ENCODE assay signal across 8 cellular contexts in genomic region chr17:59565171-59565958, GRCh38. TPM values are rescaled to one million over a fixed set of nuclear protein-coding genes. Genes with fewer than 3 reads are reported as not detected.
DNase-seq lines count a peak whose midpoint lies in the region; ATAC-seq and TF ChIP-seq lines count a peak whose summit lies in the region.

A gene with protein sequence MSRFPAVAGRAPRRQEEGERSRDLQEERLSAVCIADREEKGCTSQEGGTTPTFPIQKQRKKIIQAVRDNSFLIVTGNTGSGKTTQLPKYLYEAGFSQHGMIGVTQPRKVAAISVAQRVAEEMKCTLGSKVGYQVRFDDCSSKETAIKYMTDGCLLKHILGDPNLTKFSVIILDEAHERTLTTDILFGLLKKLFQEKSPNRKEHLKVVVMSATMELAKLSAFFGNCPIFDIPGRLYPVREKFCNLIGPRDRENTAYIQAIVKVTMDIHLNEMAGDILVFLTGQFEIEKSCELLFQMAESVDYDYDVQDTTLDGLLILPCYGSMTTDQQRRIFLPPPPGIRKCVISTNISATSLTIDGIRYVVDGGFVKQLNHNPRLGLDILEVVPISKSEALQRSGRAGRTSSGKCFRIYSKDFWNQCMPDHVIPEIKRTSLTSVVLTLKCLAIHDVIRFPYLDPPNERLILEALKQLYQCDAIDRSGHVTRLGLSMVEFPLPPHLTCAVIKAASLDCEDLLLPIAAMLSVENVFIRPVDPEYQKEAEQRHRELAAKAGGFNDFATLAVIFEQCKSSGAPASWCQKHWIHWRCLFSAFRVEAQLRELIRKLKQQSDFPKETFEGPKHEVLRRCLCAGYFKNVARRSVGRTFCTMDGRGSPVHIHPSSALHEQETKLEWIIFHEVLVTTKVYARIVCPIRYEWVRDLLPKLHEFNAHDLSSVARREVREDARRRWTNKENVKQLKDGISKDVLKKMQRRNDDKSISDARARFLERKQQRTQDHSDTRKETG (plus strand): TSS chr17:59565610. CDS start chr17:59565672, 62 bp downstream.

- TF ChIP-seq CTCF in LNCaP clone FGC (IDR thresholded peaks at IDR 0.05; ENCODE audit: control insufficient read depth, extremely low read depth, insufficient read depth) (no peak), fibroblast of lung (conservative IDR thresholded peaks at IDR 0.05 in 1 of 2, IDR thresholded peaks at IDR 0.05 in 1 of 2; ENCODE audit: low read depth in 1 of 2, low read length in 2 of 2) (no peak)

- peaks cover 5% of the 10 kb centered on the region for H3K79me2 ChIP-seq in fibroblast of lung (ENCODE audit: control insufficient read depth, insufficient read depth, low read length)

- H3K4me3 ChIP-seq in LNCaP clone FGC (ENCODE audit: low read depth, low read length) (peak within 1 kb of the TSS; percentile 100), fibroblast of lung (replicated peaks in 1 of 4; ENCODE audit: control extremely low read depth in 1 of 4, insufficient read depth in 1 of 4, low read depth in 3 of 4, low read length in 4 of 4) (peak within 1 kb of the TSS; percentile 93 to 100 (median 99))
- H3K4me3 ChIP-seq in naive thymus-derived CD4-positive, alpha-beta T cell (ENCODE audit: low read length), result peak within 1 kb of the TSS; percentile 92

- peak within 1 kb of the TSS; percentile 98 to 100 (median 100) for H3K27ac Mint-ChIP-seq in naive thymus-derived CD4-positive, alpha-beta T cell
- H3K27ac Mint-ChIP-seq in stimulated activated memory B cell treated with anti-CD40 and anti-IgM and Interleukin-4, amounts not matched to agents 10 μg/mL and 1 μg/mL and 100 μg/mL, for 72 hours, result peak within 1 kb of the TSS; percentile 99

- no peaks in the 10 kb centered on the region for H4K20me1 ChIP-seq in fibroblast of lung (ENCODE audit: control insufficient read depth, extremely low read depth, insufficient read depth, low read length)

- H3K9me3 ChIP-seq in fibroblast of lung (ENCODE audit: control insufficient read depth, insufficient read depth, low read depth, low read length), result no peaks in the 10 kb centered on the region
- H3K9me3 ChIP-seq in naive thymus-derived CD4-positive, alpha-beta T cell (ENCODE audit: control insufficient read depth in 2 of 3, low read length in 3 of 3), result no peaks in the 10 kb centered on the region

- H3K27ac ChIP-seq in fibroblast of lung (ENCODE audit: insufficient read depth, low read length), result peak within 1 kb of the TSS; percentile 97
- peak within 1 kb of the TSS; percentile 95 for H3K27ac ChIP-seq in naive thymus-derived CD4-positive, alpha-beta T cell (ENCODE audit: low read depth, low read length)

- DNase-seq in DMS153 treated with DMSO at 0.1 percent for 48 hours (lab: John Stamatoyannopoulos, UW; ENCODE audit: unreplicated experiment) (peak; percentile 92), LNCaP clone FGC (ENCODE audit: low read depth) (peak; percentile 90), RPMI8226 (peak; percentile 90), fibroblast of lung (ENCODE audit: low read depth in 2 of 2) (peak; percentile 95 to 97)
- DNase-seq in activated T-helper 1 cell treated with anti-CD3 and anti-CD28 coated beads, Interleukin-2, amount 50 U/mL, for 16 hours (ENCODE audit: low read depth in 1 of 2, low spot score in 1 of 2), result peak; percentile 85 to 90
- DNase-seq in naive thymus-derived CD4-positive, alpha-beta T cell, result peak; percentile 80 to 95 (median 92)

- H3K4me2 ChIP-seq in fibroblast of lung (ENCODE audit: extremely low read depth, insufficient read depth, low read length), result peak within 1 kb of the TSS; percentile 94

- no peaks in the 10 kb centered on the region for H3K36me3 ChIP-seq in fibroblast of lung (ENCODE audit: control insufficient read depth, insufficient read depth, low read length)
- peaks cover 0 to 4% (median 0%) of the 10 kb centered on the region in 3 experiments for H3K36me3 ChIP-seq in naive thymus-derived CD4-positive, alpha-beta T cell (ENCODE audit: control insufficient read depth in 2 of 3, insufficient read depth in 3 of 3, low read length in 3 of 3)

- H3K9me3 Mint-ChIP-seq in naive thymus-derived CD4-positive, alpha-beta T cell, result peaks cover 0 to 7% (median 0%) of the 10 kb centered on the region in 11 donors
- H3K9me3 Mint-ChIP-seq in stimulated activated memory B cell treated with anti-CD40 and anti-IgM and Interleukin-4, amounts not matched to agents 10 μg/mL and 1 μg/mL and 100 μg/mL, for 72 hours, result no peaks in the 10 kb centered on the region

- peak within 1 kb of the TSS; percentile 86 for H3K9ac ChIP-seq in fibroblast of lung (ENCODE audit: insufficient read depth, low read length)

- peaks cover 0 to 11% (median 3%) of the 10 kb centered on the region in 5 donors for H3K36me3 Mint-ChIP-seq in naive thymus-derived CD4-positive, alpha-beta T cell
- H3K36me3 Mint-ChIP-seq in stimulated activated memory B cell treated with anti-CD40 and anti-IgM and Interleukin-4, amounts not matched to agents 10 μg/mL and 1 μg/mL and 100 μg/mL, for 72 hours, result peaks cover 9% of the 10 kb centered on the region

- H3K4me1 ChIP-seq in fibroblast of lung (ENCODE audit: control insufficient read depth, extremely low read depth, insufficient read depth, low read length), result no peaks in the 10 kb centered on the region
- peaks cover 10 to 14% of the 10 kb centered on the region in 2 donors for H3K4me1 ChIP-seq in naive thymus-derived CD4-positive, alpha-beta T cell (ENCODE audit: control insufficient read depth in 2 of 2, insufficient read depth in 2 of 2, low read length in 2 of 2)

- ATAC-seq in GM21825 (IDR thresholded peaks at IDR 0.05; ENCODE audit: unreplicated experiment), result peak; percentile 84
- peak; percentile 97 for ATAC-seq in naive thymus-derived CD4-positive, alpha-beta T cell
- ATAC-seq in stimulated activated memory B cell treated with anti-CD40 and anti-IgM and Interleukin-4, amounts not matched to agents 10 μg/mL and 1 μg/mL and 100 μg/mL, for 72 hours, result peak; percentile 98

- POLR2A ChIA-PET in naive thymus-derived CD4-positive, alpha-beta T cell (lab: Charles Lee), result interaction anchor here (0.6 to 2.3 kb wide), 5 partner anchors 52 to 1036 kb away, joined by 3 to 14 read pairs (median 4); partner anchors contain the start of genes CLTC, PRR11 and SKA2

- H3K27me3 Mint-ChIP-seq in naive thymus-derived CD4-positive, alpha-beta T cell, result peaks cover 0 to 3% (median 0%) of the 10 kb centered on the region in 5 donors
- H3K27me3 Mint-ChIP-seq in stimulated activated memory B cell treated with anti-CD40 and anti-IgM and Interleukin-4, amounts not matched to agents 10 μg/mL and 1 μg/mL and 100 μg/mL, for 72 hours, result no peaks in the 10 kb centered on the region

- CTCF ChIA-PET in naive thymus-derived CD4-positive, alpha-beta T cell (lab: Charles Lee), result no interaction called here

- peak within 1 kb of the TSS; percentile 98 for H2AFZ ChIP-seq in fibroblast of lung (ENCODE audit: low read length)

- peaks cover 0 to 30% (median 23%) of the 10 kb centered on the region in 7 donors for H3K4me1 Mint-ChIP-seq in naive thymus-derived CD4-positive, alpha-beta T cell
- H3K4me1 Mint-ChIP-seq in stimulated activated memory B cell treated with anti-CD40 and anti-IgM and Interleukin-4, amounts not matched to agents 10 μg/mL and 1 μg/mL and 100 μg/mL, for 72 hours, result peaks cover 24% of the 10 kb centered on the region

- no peaks in the 10 kb centered on the region for H3K27me3 ChIP-seq in fibroblast of lung (ENCODE audit: control insufficient read depth, insufficient read depth, low read length)
- no peaks in the 10 kb centered on the region for H3K27me3 ChIP-seq in naive thymus-derived CD4-positive, alpha-beta T cell (ENCODE audit: control insufficient read depth in 2 of 2, insufficient read depth in 2 of 2, low read length in 2 of 2)

- intact Hi-C loops in naive thymus-derived CD4-positive, alpha-beta T cell (cut with micrococcal nuclease), result loop anchor here (1.0 to 10.0 kb wide), 14 partner anchors 54 to 1048 kb away; partner anchors contain the start of genes CLTC (in 2 of the 2), PTRH2 (in 2 of the 2), VMP1 (in 2 of the 2) and APPBP2 (in 1 of the 2)

- H3K4me3 Mint-ChIP-seq in naive thymus-derived CD4-positive, alpha-beta T cell, result peak within 1 kb of the TSS; percentile 97 to 100 (median 100)
- peak within 1 kb of the TSS; percentile 100 for H3K4me3 Mint-ChIP-seq in stimulated activated memory B cell treated with anti-CD40 and anti-IgM and Interleukin-4, amounts not matched to agents 10 μg/mL and 1 μg/mL and 100 μg/mL, for 72 hours

RNA-seq across cellular contexts. Expression of the gene that starts here (rescaled TPM):
- total RNA-seq in fibroblast of lung, result 58.6 and 70.9 TPM in 2 replicates
- 32.6 and 41.9 TPM in 2 replicates for polyA plus RNA-seq in fibroblast of lung
- polyA plus RNA-seq in fibroblast of lung (2012), result 23.5 and 25.5 TPM in 2 replicates
- polyA minus RNA-seq in fibroblast of lung (ENCODE audit: low replicate concordance), result 3.8 and 7.0 TPM in 2 replicates
- 10 to 100 TPM; 21.3 to 44.9 (median 29.4) TPM for total RNA-seq in naive thymus-derived CD4-positive, alpha-beta T cell
- 10 to 100 TPM; 27.1 to 27.7 TPM for polyA plus RNA-seq in naive thymus-derived CD4-positive, alpha-beta T cell

Comparison
In these comparisons a context has a peak if more than half of its experiments do, and no peak if none do; other contexts are left out.
1. Peak in every context shown above with its lines: DNase-seq, ATAC-seq, H3K4me3 ChIP-seq and H3K27ac ChIP-seq.